ENCODE assay signal across 1 cellular context in genomic region chr16:89185062-89185751, GRCh38.
TF ChIP-seq lines count a peak whose summit lies in the region.

No MANE protein-coding gene starts in this region.

TF ChIP-seq in HepG2, 621 proteins besides CTCF, POLR2A, EP300 and RAD21 (continued from another document):
- TF ChIP-seq FOXP4 (CRISPR knock-in tag; IDR thresholded peaks at IDR 0.05) (no peak), MAZ (IDR thresholded peaks at IDR 0.05; ENCODE audit: borderline replicate concordance, low read depth, low read length) (0 out of 2 replicates have a peak, but pooled peaks have one; percentile 19), MAZ (CRISPR knock-in tag; IDR thresholded peaks at IDR 0.05; ENCODE audit: low read depth) (no peak), UBTF (CRISPR knock-in tag; IDR thresholded peaks at IDR 0.05) (peak; percentile 37)
